9 cellular contexts compared by ENCODE assay signal in genomic region chr2:37205071-37205661, GRCh38. TPM values are rescaled to one million over a fixed set of nuclear protein-coding genes. Genes with fewer than 3 reads are reported as not detected.
DNase-seq lines count a peak whose midpoint lies in the region; ATAC-seq, FAIRE-seq and TF ChIP-seq lines count a peak whose summit lies in the region.
"Not testable (repeated sequence)": the region's sequence is repeated elsewhere in the genome, so short reads cannot be mapped to it uniquely, and the experiment has no call there.
"Had no signal": no experiment of that assay in that cellular context is flagged by ENCODE, and none has a peak within 500 bp of the region (broad histone marks: within the 10 kb centered on the region; RNA-seq: fewer than 3 reads in every experiment).

No MANE protein-coding gene starts in this region.

- not testable (repeated sequence) for BruUV-seq in HepG2 (replicated peaks; lab: Mats Ljungman, UMichigan)

- CTCF ChIA-PET in HepG2 (lab: Yijun Ruan, JAX; ENCODE audit: low intra/inter-chr PET ratio, low total read pairs) = not testable (repeated sequence)

- H3K4me1 Mint-ChIP-seq in activated naive CD8-positive, alpha-beta T cell treated with anti-CD3 and anti-CD28 coated beads, Interleukin-2, amount 50 U/mL, for 24 hours = peaks cover 42% of the 10 kb centered on the region
- H3K4me1 Mint-ChIP-seq in endothelial cell (ENCODE audit: unreplicated experiment); progenitor cell of endocrine pancreas (ENCODE audit: low read depth): not testable (repeated sequence)

- H3K36me3 Mint-ChIP-seq in activated naive CD8-positive, alpha-beta T cell treated with anti-CD3 and anti-CD28 coated beads, Interleukin-2, amount 50 U/mL, for 24 hours (ENCODE audit: low read depth) = peaks cover 95% of the 10 kb centered on the region
- H3K36me3 Mint-ChIP-seq in endothelial cell (ENCODE audit: low read depth, unreplicated experiment) (peaks cover 73% of the 10 kb centered on the region), progenitor cell of endocrine pancreas (ENCODE audit: insufficient read depth) (peaks cover 69% of the 10 kb centered on the region)

- H3K4me1 ChIP-seq in HepG2 (ENCODE audit: insufficient read depth, low read length) = not testable (repeated sequence)

- H3K9me3 Mint-ChIP-seq in activated naive CD8-positive, alpha-beta T cell treated with anti-CD3 and anti-CD28 coated beads, Interleukin-2, amount 50 U/mL, for 24 hours = peaks cover 44% of the 10 kb centered on the region
- not testable (repeated sequence) for H3K9me3 Mint-ChIP-seq in endothelial cell (ENCODE audit: unreplicated experiment)
- H3K9me3 Mint-ChIP-seq in progenitor cell of endocrine pancreas (ENCODE audit: low read depth) = peaks cover 16% of the 10 kb centered on the region

- not testable (repeated sequence) for H3K9ac ChIP-seq in HepG2 (ENCODE audit: insufficient read depth, low read depth, low read length)

- not testable (repeated sequence) for H3K4me3 Mint-ChIP-seq in activated naive CD8-positive, alpha-beta T cell treated with anti-CD3 and anti-CD28 coated beads, Interleukin-2, amount 50 U/mL, for 24 hours; progenitor cell of endocrine pancreas (ENCODE audit: low read depth)
- H3K4me3 Mint-ChIP-seq in endothelial cell (ENCODE audit: unreplicated experiment) = peak overlapping the region; percentile 77

- not testable (repeated sequence) for H3K4me3 ChIP-seq in HepG2 (replicated peaks in 1 of 3; ENCODE audit: insufficient read depth in 1 of 3, low read depth in 2 of 3, low read length in 3 of 3)

- H3K27me3 ChIP-seq in HepG2 (ENCODE audit: control insufficient read depth in 1 of 2, insufficient read depth in 2 of 2, low read length in 2 of 2) = not testable (repeated sequence)

- in situ Hi-C loops in HepG2 (cut with HindIII; ENCODE audit: extremely low pct_ligation_motif_present, low pct_unique_long_range_greater_than_20kb) = not testable (repeated sequence)

- not testable (repeated sequence) for FAIRE-seq in HepG2 (lab: Jason Lieb, UNC)

- H3K79me2 ChIP-seq in HepG2 (ENCODE audit: insufficient read depth, low read length) = peaks cover 50% of the 10 kb centered on the region

- not testable (repeated sequence) for H3K27ac ChIP-seq in HepG2 (ENCODE audit: extremely low read length, insufficient read depth, low read length)

- peak; percentile 48 for DNase-seq in ELF-1 (ENCODE audit: low read depth, low spot score)
- DNase-seq in activated naive CD8-positive, alpha-beta T cell treated with anti-CD3 and anti-CD28 coated beads, Interleukin-2, amount 50 U/mL, for 24 hours; endothelial cell (ENCODE audit: low spot score); HepG2 (ENCODE audit: low spot score); progenitor cell of endocrine pancreas (ENCODE audit: low spot score, unreplicated experiment): not testable (repeated sequence)

- H4K20me1 ChIP-seq in HepG2 (ENCODE audit: insufficient read depth, low read length) = not testable (repeated sequence)

- not testable (repeated sequence) for TF ChIP-seq CTCF in endothelial cell (IDR thresholded peaks at IDR 0.05; ENCODE audit: unreplicated experiment); HepG2 (CRISPR knock-in tag; IDR thresholded peaks at IDR 0.05); progenitor cell of endocrine pancreas (IDR thresholded peaks at IDR 0.05; ENCODE audit: unreplicated experiment)

- H3K27me3 Mint-ChIP-seq in activated naive CD8-positive, alpha-beta T cell treated with anti-CD3 and anti-CD28 coated beads, Interleukin-2, amount 50 U/mL, for 24 hours; endothelial cell (ENCODE audit: unreplicated experiment); progenitor cell of endocrine pancreas: not testable (repeated sequence)

- POLR2A ChIA-PET in HepG2 (lab: Yijun Ruan, JAX) = not testable (repeated sequence)

- not testable (repeated sequence) for H3K4me2 ChIP-seq in HepG2 (ENCODE audit: low read depth, low read length)

- peaks cover 14 to 85% of the 10 kb centered on the region in 2 experiments for H3K36me3 ChIP-seq in HepG2 (replicated peaks in 1 of 2; ENCODE audit: control insufficient read depth in 1 of 2, insufficient read depth in 2 of 2, low read length in 2 of 2)

- 86% methylated on average over 8 of the region's 8 CpGs for WGBS in HepG2 (ENCODE audit: low lambda C conversion rate)

- H3K9me3 ChIP-seq in HepG2 (ENCODE audit: low read length) = peaks cover 30% of the 10 kb centered on the region

- not testable (repeated sequence) for H2AFZ ChIP-seq in HepG2 (ENCODE audit: low read length)

- not testable (repeated sequence) for TF ChIP-seq POLR2A in HepG2 (IDR thresholded peaks at IDR 0.05; ENCODE audit: insufficient read depth in 1 of 2, low read depth in 2 of 2, low read length in 2 of 2)

- not testable (repeated sequence) for TF ChIP-seq RAD21 in HepG2 (CRISPR knock-in tag; IDR thresholded peaks at IDR 0.05)

- not testable (repeated sequence) for ATAC-seq in activated naive CD8-positive, alpha-beta T cell treated with anti-CD3 and anti-CD28 coated beads, Interleukin-2, amount 50 U/mL, for 24 hours; HepG2

- H3K27ac Mint-ChIP-seq in activated naive CD8-positive, alpha-beta T cell treated with anti-CD3 and anti-CD28 coated beads, Interleukin-2, amount 50 U/mL, for 24 hours = peak overlapping the region; percentile 24
- not testable (repeated sequence) for H3K27ac Mint-ChIP-seq in endothelial cell (ENCODE audit: unreplicated experiment)
- peak overlapping the region; percentile 81 for H3K27ac Mint-ChIP-seq in progenitor cell of endocrine pancreas

- not testable (repeated sequence) for TF ChIP-seq EP300 in HepG2 (IDR thresholded peaks at IDR 0.05; ENCODE audit: low read depth in 2 of 2, low read length in 2 of 2); HepG2 (CRISPR knock-in tag; IDR thresholded peaks at IDR 0.05; ENCODE audit: borderline replicate concordance)

- intact Hi-C loops in HepG2 (cut with micrococcal nuclease; ENCODE audit: unreplicated experiment) = not testable (repeated sequence)

RNA-seq across cellular contexts. Expression of gene CEBPZOS, which starts 8.9 kb away (rescaled TPM):
- polyA plus RNA-seq in PFSK-1 (2012; ENCODE audit: insufficient read length, low read depth) = 13.1 TPM
- total RNA-seq in endothelial cell (ENCODE audit: unreplicated experiment) (18.5 TPM), HepG2 (2016; rRNA removed; fragmentation: Illumina TruSeq; extraction: Trizol) (18.6 and 25.6 TPM in 2 replicates), progenitor cell of endocrine pancreas (0.84 and 1.0 TPM in 2 replicates)
- total RNA-seq in HepG2 (2016; cell fraction: cytosol; rRNA removed; fragmentation: Illumina TruSeq; extraction: Trizol; ENCODE audit: low read depth) = 3.5 and 5.6 TPM in 2 replicates
- 21.3 and 24.8 TPM in 2 replicates for total RNA-seq in HepG2 (2016; cell fraction: insoluble cytoplasmic fraction; rRNA removed; fragmentation: Illumina TruSeq; extraction: Trizol)
- total RNA-seq in HepG2 (2016; cell fraction: membrane; rRNA removed; fragmentation: Illumina TruSeq; extraction: Trizol) = 11.1 and 12.6 TPM in 2 replicates
- 15.2 and 16.8 TPM in 2 replicates for total RNA-seq in HepG2 (2016; cell fraction: nucleus; rRNA removed; fragmentation: Illumina TruSeq; extraction: Trizol)
- polyA plus RNA-seq in HepG2 (2011; rRNA removed) = 39.3 and 44.7 TPM in 2 replicates
- polyA plus RNA-seq in HepG2 (2011; cell fraction: cytosol; rRNA removed) = 24.9 and 37.3 TPM in 2 replicates
- polyA plus RNA-seq in HepG2 (2011; cell fraction: nucleus; rRNA removed) = 13.9 and 20.2 TPM in 2 replicates
- 33.7 and 40.2 TPM in 2 replicates for polyA plus RNA-seq in HepG2 (2012)
- polyA plus RNA-seq in HepG2 (2016; cell fraction: cytosol; fragmentation: Illumina TruSeq; extraction: Trizol; ENCODE audit: low read depth) = 5.9 and 6.2 TPM in 2 replicates
- polyA plus RNA-seq in HepG2 (2016; cell fraction: insoluble cytoplasmic fraction; fragmentation: Illumina TruSeq; extraction: Trizol; ENCODE audit: low read depth) = 38.4 and 41.7 TPM in 2 replicates
- polyA plus RNA-seq in HepG2 (2016; cell fraction: membrane; fragmentation: Illumina TruSeq; extraction: Trizol; ENCODE audit: low read depth) = 10.7 and 12.9 TPM in 2 replicates
- 40.1 and 43.4 TPM in 2 replicates for polyA plus RNA-seq in HepG2 (2016; cell fraction: nucleus; fragmentation: Illumina TruSeq; extraction: Trizol; ENCODE audit: insufficient read depth, low read depth)
- 17.6 and 19.0 TPM in 2 replicates for polyA minus RNA-seq in HepG2 (2011; rRNA and poly(A)+ RNA removed; ENCODE audit: low replicate concordance)
- polyA minus RNA-seq in HepG2 (2011; cell fraction: cytosol; rRNA and poly(A)+ RNA removed) = 16.9 and 17.8 TPM in 2 replicates
- 26.4 and 33.3 TPM in 2 replicates for polyA minus RNA-seq in HepG2 (2011; cell fraction: nucleus; rRNA and poly(A)+ RNA removed)

RNA-seq across cellular contexts. Expression of gene SULT6B1, which starts 16.7 kb away (rescaled TPM):
- polyA plus RNA-seq in PFSK-1 (2012; ENCODE audit: insufficient read length, low read depth) = not detected
- not detected for total RNA-seq in endothelial cell (ENCODE audit: unreplicated experiment)
- total RNA-seq in HepG2 (2016; rRNA removed; fragmentation: Illumina TruSeq; extraction: Trizol) = not detected in 2 replicates
- not detected in 2 replicates for total RNA-seq in HepG2 (2016; cell fraction: cytosol; rRNA removed; fragmentation: Illumina TruSeq; extraction: Trizol; ENCODE audit: low read depth)
- not detected in 2 replicates for total RNA-seq in HepG2 (2016; cell fraction: insoluble cytoplasmic fraction; rRNA removed; fragmentation: Illumina TruSeq; extraction: Trizol)
- not detected in 2 replicates for total RNA-seq in HepG2 (2016; cell fraction: membrane; rRNA removed; fragmentation: Illumina TruSeq; extraction: Trizol)
- total RNA-seq in HepG2 (2016; cell fraction: nucleus; rRNA removed; fragmentation: Illumina TruSeq; extraction: Trizol) = not detected in 2 replicates
- not detected in 2 replicates for polyA plus RNA-seq in HepG2 (2011; rRNA removed)
- polyA plus RNA-seq in HepG2 (2011; cell fraction: cytosol; rRNA removed) = not detected in 2 replicates
- not detected in 2 replicates for polyA plus RNA-seq in HepG2 (2011; cell fraction: nucleus; rRNA removed)
- not detected in 2 replicates for polyA plus RNA-seq in HepG2 (2012)
- polyA plus RNA-seq in HepG2 (2016; cell fraction: cytosol; fragmentation: Illumina TruSeq; extraction: Trizol; ENCODE audit: low read depth) = not detected in 2 replicates
- polyA plus RNA-seq in HepG2 (2016; cell fraction: insoluble cytoplasmic fraction; fragmentation: Illumina TruSeq; extraction: Trizol; ENCODE audit: low read depth) = not detected in 2 replicates
- polyA plus RNA-seq in HepG2 (2016; cell fraction: membrane; fragmentation: Illumina TruSeq; extraction: Trizol; ENCODE audit: low read depth) = not detected in 2 replicates
- polyA plus RNA-seq in HepG2 (2016; cell fraction: nucleus; fragmentation: Illumina TruSeq; extraction: Trizol; ENCODE audit: insufficient read depth, low read depth) = not detected in 2 replicates
- polyA minus RNA-seq in HepG2 (2011; rRNA and poly(A)+ RNA removed; ENCODE audit: low replicate concordance) = not detected in 2 replicates
- not detected in 2 replicates for polyA minus RNA-seq in HepG2 (2011; cell fraction: cytosol; rRNA and poly(A)+ RNA removed)
- polyA minus RNA-seq in HepG2 (2011; cell fraction: nucleus; rRNA and poly(A)+ RNA removed) = not detected in 2 replicates
- total RNA-seq in progenitor cell of endocrine pancreas = not detected in 2 replicates
- total RNA-seq: Calu3; CD8-positive, alpha-beta memory T cell had no signal
- polyA plus RNA-seq: CD14-positive monocyte; CD8-positive, alpha-beta memory T cell had no signal

RNA-seq across cellular contexts. Expression of gene CEBPZ, which starts 26.2 kb away (rescaled TPM):
- polyA plus RNA-seq in PFSK-1 (2012; ENCODE audit: insufficient read length, low read depth) = 27.3 TPM
- total RNA-seq in endothelial cell (ENCODE audit: unreplicated experiment) (41.2 TPM), HepG2 (2016; rRNA removed; fragmentation: Illumina TruSeq; extraction: Trizol) (117 and 182 TPM in 2 replicates), progenitor cell of endocrine pancreas (48.4 and 49.0 TPM in 2 replicates)
- total RNA-seq in HepG2 (2016; cell fraction: cytosol; rRNA removed; fragmentation: Illumina TruSeq; extraction: Trizol; ENCODE audit: low read depth) = 8.5 and 11.8 TPM in 2 replicates
- total RNA-seq in HepG2 (2016; cell fraction: insoluble cytoplasmic fraction; rRNA removed; fragmentation: Illumina TruSeq; extraction: Trizol) = 114 and 185 TPM in 2 replicates
- 25.5 and 32.8 TPM in 2 replicates for total RNA-seq in HepG2 (2016; cell fraction: membrane; rRNA removed; fragmentation: Illumina TruSeq; extraction: Trizol)
- total RNA-seq in HepG2 (2016; cell fraction: nucleus; rRNA removed; fragmentation: Illumina TruSeq; extraction: Trizol) = 68.6 and 73.2 TPM in 2 replicates
- 10.7 and 14.4 TPM in 2 replicates for polyA plus RNA-seq in HepG2 (2011; rRNA removed)
- polyA plus RNA-seq in HepG2 (2011; cell fraction: cytosol; rRNA removed) = 4.0 and 7.7 TPM in 2 replicates
- 7.1 and 10.6 TPM in 2 replicates for polyA plus RNA-seq in HepG2 (2011; cell fraction: nucleus; rRNA removed)
- polyA plus RNA-seq in HepG2 (2012) = 44.5 and 58.7 TPM in 2 replicates
- polyA plus RNA-seq in HepG2 (2016; cell fraction: cytosol; fragmentation: Illumina TruSeq; extraction: Trizol; ENCODE audit: low read depth) = 4.6 and 4.7 TPM in 2 replicates
- 124 and 132 TPM in 2 replicates for polyA plus RNA-seq in HepG2 (2016; cell fraction: insoluble cytoplasmic fraction; fragmentation: Illumina TruSeq; extraction: Trizol; ENCODE audit: low read depth)
- polyA plus RNA-seq in HepG2 (2016; cell fraction: membrane; fragmentation: Illumina TruSeq; extraction: Trizol; ENCODE audit: low read depth) = 10.1 and 10.4 TPM in 2 replicates
- polyA plus RNA-seq in HepG2 (2016; cell fraction: nucleus; fragmentation: Illumina TruSeq; extraction: Trizol; ENCODE audit: insufficient read depth, low read depth) = 77.9 and 78.7 TPM in 2 replicates
- polyA minus RNA-seq in HepG2 (2011; rRNA and poly(A)+ RNA removed; ENCODE audit: low replicate concordance) = 8.7 and 17.2 TPM in 2 replicates
- polyA minus RNA-seq in HepG2 (2011; cell fraction: cytosol; rRNA and poly(A)+ RNA removed) = 17.0 and 22.0 TPM in 2 replicates
- polyA minus RNA-seq in HepG2 (2011; cell fraction: nucleus; rRNA and poly(A)+ RNA removed) = 54.3 and 66.8 TPM in 2 replicates

RNA-seq across cellular contexts. Expression of gene NDUFAF7, which starts 26.3 kb away (rescaled TPM):
- 15.4 TPM for polyA plus RNA-seq in PFSK-1 (2012; ENCODE audit: insufficient read length, low read depth)
- total RNA-seq in endothelial cell (ENCODE audit: unreplicated experiment) (16.6 TPM), HepG2 (2016; rRNA removed; fragmentation: Illumina TruSeq; extraction: Trizol) (39.4 and 40.8 TPM in 2 replicates), progenitor cell of endocrine pancreas (27.6 and 36.2 TPM in 2 replicates)
- total RNA-seq in HepG2 (2016; cell fraction: cytosol; rRNA removed; fragmentation: Illumina TruSeq; extraction: Trizol; ENCODE audit: low read depth) = 7.1 and 7.6 TPM in 2 replicates
- total RNA-seq in HepG2 (2016; cell fraction: insoluble cytoplasmic fraction; rRNA removed; fragmentation: Illumina TruSeq; extraction: Trizol) = 39.2 and 41.9 TPM in 2 replicates
- total RNA-seq in HepG2 (2016; cell fraction: membrane; rRNA removed; fragmentation: Illumina TruSeq; extraction: Trizol) = 9.7 and 11.3 TPM in 2 replicates
- 45.3 and 53.9 TPM in 2 replicates for total RNA-seq in HepG2 (2016; cell fraction: nucleus; rRNA removed; fragmentation: Illumina TruSeq; extraction: Trizol)
- 21.7 and 27.0 TPM in 2 replicates for polyA plus RNA-seq in HepG2 (2011; rRNA removed)
- 13.0 and 15.5 TPM in 2 replicates for polyA plus RNA-seq in HepG2 (2011; cell fraction: cytosol; rRNA removed)
- polyA plus RNA-seq in HepG2 (2011; cell fraction: nucleus; rRNA removed) = 42.2 and 51.9 TPM in 2 replicates
- 19.3 and 27.2 TPM in 2 replicates for polyA plus RNA-seq in HepG2 (2012)
- polyA plus RNA-seq in HepG2 (2016; cell fraction: cytosol; fragmentation: Illumina TruSeq; extraction: Trizol; ENCODE audit: low read depth) = 4.3 and 4.5 TPM in 2 replicates
- polyA plus RNA-seq in HepG2 (2016; cell fraction: insoluble cytoplasmic fraction; fragmentation: Illumina TruSeq; extraction: Trizol; ENCODE audit: low read depth) = 41.8 and 44.9 TPM in 2 replicates
- 6.0 and 6.1 TPM in 2 replicates for polyA plus RNA-seq in HepG2 (2016; cell fraction: membrane; fragmentation: Illumina TruSeq; extraction: Trizol; ENCODE audit: low read depth)
- polyA plus RNA-seq in HepG2 (2016; cell fraction: nucleus; fragmentation: Illumina TruSeq; extraction: Trizol; ENCODE audit: insufficient read depth, low read depth) = 93.4 and 97.1 TPM in 2 replicates
- polyA minus RNA-seq in HepG2 (2011; rRNA and poly(A)+ RNA removed; ENCODE audit: low replicate concordance) = 14.2 and 18.9 TPM in 2 replicates
- polyA minus RNA-seq in HepG2 (2011; cell fraction: cytosol; rRNA and poly(A)+ RNA removed) = 9.4 and 13.2 TPM in 2 replicates
- 44.5 and 48.5 TPM in 2 replicates for polyA minus RNA-seq in HepG2 (2011; cell fraction: nucleus; rRNA and poly(A)+ RNA removed)

RNA-seq across cellular contexts. Expression of gene EIF2AK2, which starts 48.4 kb away (rescaled TPM):
- polyA plus RNA-seq in PFSK-1 (2012; ENCODE audit: insufficient read length, low read depth) = 8.1 TPM
- 32.9 TPM for total RNA-seq in endothelial cell (ENCODE audit: unreplicated experiment)
- 26.1 and 42.8 TPM in 2 replicates for total RNA-seq in HepG2 (2016; rRNA removed; fragmentation: Illumina TruSeq; extraction: Trizol)
- 8.2 and 8.7 TPM in 2 replicates for total RNA-seq in HepG2 (2016; cell fraction: cytosol; rRNA removed; fragmentation: Illumina TruSeq; extraction: Trizol; ENCODE audit: low read depth)
- total RNA-seq in HepG2 (2016; cell fraction: insoluble cytoplasmic fraction; rRNA removed; fragmentation: Illumina TruSeq; extraction: Trizol) = 27.2 and 41.7 TPM in 2 replicates
- total RNA-seq in HepG2 (2016; cell fraction: membrane; rRNA removed; fragmentation: Illumina TruSeq; extraction: Trizol) = 25.1 and 25.7 TPM in 2 replicates
- total RNA-seq in HepG2 (2016; cell fraction: nucleus; rRNA removed; fragmentation: Illumina TruSeq; extraction: Trizol) = 25.3 and 28.5 TPM in 2 replicates
- 9.1 and 10.2 TPM in 2 replicates for polyA plus RNA-seq in HepG2 (2011; rRNA removed)
- 3.4 and 5.9 TPM in 2 replicates for polyA plus RNA-seq in HepG2 (2011; cell fraction: cytosol; rRNA removed)
- 6.1 and 9.2 TPM in 2 replicates for polyA plus RNA-seq in HepG2 (2011; cell fraction: nucleus; rRNA removed)
- polyA plus RNA-seq in HepG2 (2012) = 9.2 and 14.6 TPM in 2 replicates
- polyA plus RNA-seq in HepG2 (2016; cell fraction: cytosol; fragmentation: Illumina TruSeq; extraction: Trizol; ENCODE audit: low read depth) = 5.6 and 6.5 TPM in 2 replicates
- polyA plus RNA-seq in HepG2 (2016; cell fraction: insoluble cytoplasmic fraction; fragmentation: Illumina TruSeq; extraction: Trizol; ENCODE audit: low read depth) = 35.9 and 36.0 TPM in 2 replicates
- 13.2 and 13.7 TPM in 2 replicates for polyA plus RNA-seq in HepG2 (2016; cell fraction: membrane; fragmentation: Illumina TruSeq; extraction: Trizol; ENCODE audit: low read depth)
- polyA plus RNA-seq in HepG2 (2016; cell fraction: nucleus; fragmentation: Illumina TruSeq; extraction: Trizol; ENCODE audit: insufficient read depth, low read depth) = 24.3 and 24.4 TPM in 2 replicates
- polyA minus RNA-seq in HepG2 (2011; rRNA and poly(A)+ RNA removed; ENCODE audit: low replicate concordance) = 6.1 and 18.1 TPM in 2 replicates
- polyA minus RNA-seq in HepG2 (2011; cell fraction: cytosol; rRNA and poly(A)+ RNA removed) = 11.7 and 17.0 TPM in 2 replicates
- 31.8 and 32.1 TPM in 2 replicates for polyA minus RNA-seq in HepG2 (2011; cell fraction: nucleus; rRNA and poly(A)+ RNA removed)
- total RNA-seq in progenitor cell of endocrine pancreas = 34.7 and 36.5 TPM in 2 replicates
